1 cellular context compared by ENCODE assay signal in the genomic region with DNA sequence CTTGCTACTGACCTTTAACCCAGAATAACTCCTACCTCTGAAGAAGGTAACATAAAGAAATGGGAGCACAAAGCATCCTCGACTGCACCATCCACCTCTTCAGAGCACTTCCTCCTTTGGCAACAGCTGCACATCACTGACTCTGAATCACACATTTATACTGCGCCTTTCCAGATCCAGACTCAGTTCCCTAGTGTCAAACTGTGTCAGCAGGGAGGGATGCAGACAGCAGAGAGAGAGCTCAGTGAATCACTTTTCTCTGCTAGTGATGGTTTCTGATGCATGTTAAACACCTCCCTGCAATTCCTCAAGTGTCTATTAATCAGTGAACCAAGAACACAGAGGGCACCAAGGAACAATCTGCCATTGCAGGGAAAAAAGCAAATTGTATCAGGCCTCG.
A peak's percentile ranks its signal among the peaks of the same experiment; 100 is the strongest.
TF ChIP-seq lines count a peak whose summit lies in the region.

No MANE protein-coding gene starts in this region.

TF ChIP-seq in GM12878, 131 proteins besides CTCF, POLR2A, EP300 and RAD21:
- TF ChIP-seq, protein P1, sequence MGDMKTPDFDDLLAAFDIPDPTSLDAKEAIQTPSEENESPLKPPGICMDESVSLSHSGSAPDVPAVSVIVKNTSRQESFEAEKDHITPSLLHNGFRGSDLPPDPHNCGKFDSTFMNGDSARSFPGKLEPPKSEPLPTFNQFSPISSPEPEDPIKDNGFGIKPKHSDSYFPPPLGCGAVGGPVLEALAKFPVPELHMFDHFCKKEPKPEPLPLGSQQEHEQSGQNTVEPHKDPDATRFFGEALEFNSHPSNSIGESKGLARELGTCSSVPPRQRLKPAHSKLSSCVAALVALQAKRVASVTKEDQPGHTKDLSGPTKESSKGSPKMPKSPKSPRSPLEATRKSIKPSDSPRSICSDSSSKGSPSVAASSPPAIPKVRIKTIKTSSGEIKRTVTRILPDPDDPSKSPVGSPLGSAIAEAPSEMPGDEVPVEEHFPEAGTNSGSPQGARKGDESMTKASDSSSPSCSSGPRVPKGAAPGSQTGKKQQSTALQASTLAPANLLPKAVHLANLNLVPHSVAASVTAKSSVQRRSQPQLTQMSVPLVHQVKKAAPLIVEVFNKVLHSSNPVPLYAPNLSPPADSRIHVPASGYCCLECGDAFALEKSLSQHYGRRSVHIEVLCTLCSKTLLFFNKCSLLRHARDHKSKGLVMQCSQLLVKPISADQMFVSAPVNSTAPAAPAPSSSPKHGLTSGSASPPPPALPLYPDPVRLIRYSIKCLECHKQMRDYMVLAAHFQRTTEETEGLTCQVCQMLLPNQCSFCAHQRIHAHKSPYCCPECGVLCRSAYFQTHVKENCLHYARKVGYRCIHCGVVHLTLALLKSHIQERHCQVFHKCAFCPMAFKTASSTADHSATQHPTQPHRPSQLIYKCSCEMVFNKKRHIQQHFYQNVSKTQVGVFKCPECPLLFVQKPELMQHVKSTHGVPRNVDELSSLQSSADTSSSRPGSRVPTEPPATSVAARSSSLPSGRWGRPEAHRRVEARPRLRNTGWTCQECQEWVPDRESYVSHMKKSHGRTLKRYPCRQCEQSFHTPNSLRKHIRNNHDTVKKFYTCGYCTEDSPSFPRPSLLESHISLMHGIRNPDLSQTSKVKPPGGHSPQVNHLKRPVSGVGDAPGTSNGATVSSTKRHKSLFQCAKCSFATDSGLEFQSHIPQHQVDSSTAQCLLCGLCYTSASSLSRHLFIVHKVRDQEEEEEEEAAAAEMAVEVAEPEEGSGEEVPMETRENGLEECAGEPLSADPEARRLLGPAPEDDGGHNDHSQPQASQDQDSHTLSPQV (IDR thresholded peaks at IDR 0.05), result no peak
- TF ChIP-seq SPI1 (IDR thresholded peaks at IDR 0.05; ENCODE audit: borderline replicate concordance, insufficient read depth, low read depth, low read length), result peak; percentile 45; the same call in 1 of the 2 replicates
